Comparison of ENCODE assay signal across 1 cellular context in genomic region chr17:47692137-47692894, GRCh38.
TF ChIP-seq lines count a peak whose summit lies in the region.

No MANE protein-coding gene starts in this region.

TF ChIP-seq in HepG2, 621 proteins besides CTCF, POLR2A, EP300 and RAD21:
- TF ChIP-seq FOSL2 (CRISPR knock-in tag; IDR thresholded peaks at IDR 0.05), result peak; percentile 62
- no peak for TF ChIP-seq REST (IDR thresholded peaks at IDR 0.05; ENCODE audit: borderline replicate concordance in 1 of 2, low read depth in 1 of 2, low read length in 2 of 2)
- TF ChIP-seq TBX2 (CRISPR knock-in tag; IDR thresholded peaks at IDR 0.05; ENCODE audit: borderline replicate concordance), result no peak
- peak; percentile 40; the same call in 1 of the 2 replicates for TF ChIP-seq ARID4A (CRISPR knock-in tag; IDR thresholded peaks at IDR 0.05; ENCODE audit: borderline replicate concordance)
- TF ChIP-seq GABPB1 (CRISPR knock-in tag; IDR thresholded peaks at IDR 0.05), result 0 out of 2 replicates have a peak, but pooled peaks have one; percentile 3
